In the genomic region with DNA sequence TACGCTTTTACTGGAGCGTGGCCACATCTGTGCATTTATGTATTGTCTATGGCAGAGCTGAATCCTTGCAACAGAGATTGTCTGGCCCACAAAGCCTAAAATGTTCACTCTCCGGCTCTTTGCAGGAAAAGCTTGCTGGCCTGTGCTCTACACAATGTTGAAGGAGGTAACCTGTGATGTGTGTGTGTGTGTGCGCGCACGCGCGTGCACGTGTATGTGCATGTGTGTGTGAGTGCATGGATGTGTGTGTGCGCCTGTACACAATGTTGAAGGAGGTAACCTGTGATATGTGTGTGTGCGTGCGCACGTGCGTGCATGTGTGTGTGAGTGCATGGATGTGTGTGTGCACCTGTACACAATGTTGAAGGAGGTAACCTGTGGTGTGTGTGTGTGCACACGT, we compare ENCODE assay signal across 21 cellular contexts.
"Had no signal": no experiment of that assay in that cellular context is flagged by ENCODE, and none has a peak within 500 bp of the region (broad histone marks: within the 10 kb centered on the region; RNA-seq: fewer than 3 reads in every experiment).

No MANE protein-coding gene starts in this region.

- H3K9me3 Mint-ChIP-seq: naive B cell; nephron progenitor cell; stimulated activated memory B cell treated with anti-CD40 and anti-IgM and Interleukin-4, amounts not matched to agents 10 μg/mL and 1 μg/mL and 100 μg/mL, for 72 hours; stimulated activated naive CD8-positive, alpha-beta T cell treated with anti-CD3 and anti-CD28 coated beads, Interleukin-15, Interleukin-2, amounts not matched to agents 100 ng/mL and 50 ng/mL, for 24 hours had no signal

- H3K27me3 Mint-ChIP-seq: naive B cell; stimulated activated memory B cell treated with anti-CD40 and anti-IgM and Interleukin-4, amounts not matched to agents 10 μg/mL and 1 μg/mL and 100 μg/mL, for 72 hours; stimulated activated naive CD8-positive, alpha-beta T cell treated with anti-CD3 and anti-CD28 coated beads, Interleukin-15, Interleukin-2, amounts not matched to agents 100 ng/mL and 50 ng/mL, for 24 hours had no signal

- DNase-seq: dermis blood vessel endothelial cell; foreskin melanocyte; heart left ventricle; hippocampal formation; kidney glomerular epithelial cell; mesendoderm; naive B cell; nephron progenitor cell; psoas muscle; retina; right lobe of liver; spleen; stimulated activated CD4-positive, alpha-beta T cell treated with anti-CD3 and anti-CD28 coated beads, Interleukin-15, amount 100 ng/mL, for 24 hours; stimulated activated CD4-positive, alpha-beta T cell treated with anti-CD3 and anti-CD28 coated beads, Interleukin-1b, Interleukin-23, amount 100 ng/mL, for 48 hours; stimulated activated CD4-positive, alpha-beta T cell treated with anti-CD3 and anti-CD28 coated beads, Interleukin-4, amount 100 ng/mL, for 24 hours; tibial artery; upper lobe of right lung had no signal

- H3K4me3 Mint-ChIP-seq: nephron progenitor cell; stimulated activated memory B cell treated with anti-CD40 and anti-IgM and Interleukin-4, amounts not matched to agents 10 μg/mL and 1 μg/mL and 100 μg/mL, for 72 hours; stimulated activated naive CD8-positive, alpha-beta T cell treated with anti-CD3 and anti-CD28 coated beads, Interleukin-15, Interleukin-2, amounts not matched to agents 100 ng/mL and 50 ng/mL, for 24 hours had no signal

- H3K27me3 ChIP-seq: heart left ventricle, neutrophil, right lobe of liver, spleen, tibial artery, upper lobe of right lung, vagina had no signal

- ATAC-seq: heart left ventricle; psoas muscle; right lobe of liver; stimulated activated memory B cell treated with anti-CD40 and anti-IgM and Interleukin-4, amounts not matched to agents 10 μg/mL and 1 μg/mL and 100 μg/mL, for 72 hours; upper lobe of right lung had no signal

- H3K4me3 ChIP-seq: heart left ventricle, psoas muscle, right lobe of liver, spleen, tibial artery, upper lobe of right lung, vagina had no signal

- H3K9me3 ChIP-seq: heart left ventricle, neutrophil, psoas muscle, right lobe of liver, spleen, tibial artery, upper lobe of right lung, vagina had no signal

- H3K27ac Mint-ChIP-seq: nephron progenitor cell; stimulated activated memory B cell treated with anti-CD40 and anti-IgM and Interleukin-4, amounts not matched to agents 10 μg/mL and 1 μg/mL and 100 μg/mL, for 72 hours; stimulated activated naive CD8-positive, alpha-beta T cell treated with anti-CD3 and anti-CD28 coated beads, Interleukin-15, Interleukin-2, amounts not matched to agents 100 ng/mL and 50 ng/mL, for 24 hours had no signal

- H3K27ac ChIP-seq: neutrophil, psoas muscle, right lobe of liver, spleen, tibial artery, upper lobe of right lung, vagina had no signal
